ENCODE assay signal across 1 cellular context in genomic region chr6:16225062-16225731, GRCh38. TPM values are rescaled to one million over a fixed set of nuclear protein-coding genes. Genes with fewer than 3 reads are reported as not detected.
"Had no signal": no experiment of that assay in that cellular context is flagged by ENCODE, and none has a peak within 500 bp of the region (broad histone marks: within the 10 kb centered on the region; RNA-seq: fewer than 3 reads in every experiment).

No MANE protein-coding gene starts in this region.

RNA-seq across cellular contexts. Expression of gene GMPR, which starts 13.2 kb away (rescaled TPM):
- total RNA-seq: activated T-cell treated with anti-CD3 and anti-CD28 coated beads, Interleukin-2, amount 50 U/mL, for 72 hours had no signal
